In genomic region chr13:86870388-86870966, GRCh38 we compare ENCODE assay signal across 1 cellular context.
TF ChIP-seq lines count a peak whose summit lies in the region.

No MANE protein-coding gene starts in this region.

TF ChIP-seq in GM23338, 12 proteins besides CTCF, POLR2A, EP300 and RAD21 (continued from another document):
- TF ChIP-seq REST (IDR thresholded peaks at IDR 0.05; ENCODE audit: unreplicated experiment) (no peak), NANOG (IDR thresholded peaks at IDR 0.05; ENCODE audit: borderline replicate concordance) (no peak), JUNB (IDR thresholded peaks at IDR 0.05; ENCODE audit: unreplicated experiment) (no peak), CREB1 (CRISPR knock-in tag; IDR thresholded peaks at IDR 0.05; ENCODE audit: low read depth) (no peak), ZNF114 (CRISPR knock-in tag; IDR thresholded peaks at IDR 0.05) (no peak), EZH2 (IDR thresholded peaks at IDR 0.05; ENCODE audit: low read depth, unreplicated experiment) (no peak)
